1 cellular context compared by ENCODE assay signal in the genomic region with DNA sequence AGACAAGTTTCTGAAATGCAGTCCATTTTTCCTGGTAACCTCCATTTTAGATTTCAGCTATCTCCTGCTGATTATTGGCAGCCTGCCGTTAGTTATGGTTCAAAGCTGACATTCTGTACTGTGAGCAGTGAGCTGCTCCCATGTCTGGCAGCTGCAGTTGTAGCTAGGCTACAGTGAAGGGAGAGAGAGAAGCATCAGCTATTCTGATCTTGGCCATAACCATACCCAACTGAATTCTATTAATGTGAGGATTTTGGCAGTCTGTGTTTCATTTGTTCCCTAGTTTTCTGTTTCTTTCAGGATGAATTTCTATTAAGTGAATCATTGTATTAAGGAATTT.
TF ChIP-seq lines count a peak whose summit lies in the region.

No MANE protein-coding gene starts in this region.

TF ChIP-seq in IMR-90, 13 proteins besides CTCF, POLR2A, EP300 and RAD21:
- TF ChIP-seq RFX5 (IDR thresholded peaks at IDR 0.05; ENCODE audit: low read depth, low read length) (no peak), MAFK (IDR thresholded peaks at IDR 0.05; ENCODE audit: low read depth, low read length) (no peak), FOS (IDR thresholded peaks at IDR 0.05; ENCODE audit: low read depth, low read length) (no peak), MAZ (IDR thresholded peaks at IDR 0.05; ENCODE audit: borderline replicate concordance, low read depth, low read length) (no peak), CHD1 (IDR thresholded peaks at IDR 0.05; ENCODE audit: low read depth, low read length) (no peak), CEBPB (IDR thresholded peaks at IDR 0.05; ENCODE audit: low read depth, low read length) (no peak), MXI1 (IDR thresholded peaks at IDR 0.05; ENCODE audit: borderline replicate concordance, low read depth, low read length) (no peak), BHLHE40 (IDR thresholded peaks at IDR 0.05; ENCODE audit: low read depth, low read length) (no peak), NFE2L2 (IDR thresholded peaks at IDR 0.05; ENCODE audit: low read depth, low read length) (no peak)
- TF ChIP-seq, protein P1, sequence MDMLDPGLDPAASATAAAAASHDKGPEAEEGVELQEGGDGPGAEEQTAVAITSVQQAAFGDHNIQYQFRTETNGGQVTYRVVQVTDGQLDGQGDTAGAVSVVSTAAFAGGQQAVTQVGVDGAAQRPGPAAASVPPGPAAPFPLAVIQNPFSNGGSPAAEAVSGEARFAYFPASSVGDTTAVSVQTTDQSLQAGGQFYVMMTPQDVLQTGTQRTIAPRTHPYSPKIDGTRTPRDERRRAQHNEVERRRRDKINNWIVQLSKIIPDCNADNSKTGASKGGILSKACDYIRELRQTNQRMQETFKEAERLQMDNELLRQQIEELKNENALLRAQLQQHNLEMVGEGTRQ (IDR thresholded peaks at IDR 0.05; ENCODE audit: low read depth, low read length): no peak
